In genomic region chr2:168912466-168913170, GRCh38 we compare ENCODE assay signal across 9 cellular contexts. TPM values are rescaled to one million over a fixed set of nuclear protein-coding genes. Genes with fewer than 3 reads are reported as not detected.
DNase-seq lines count a peak whose midpoint lies in the region; ATAC-seq and TF ChIP-seq lines count a peak whose summit lies in the region.
"Had no signal": no experiment of that assay in that cellular context is flagged by ENCODE, and none has a peak within 500 bp of the region (broad histone marks: within the 10 kb centered on the region; RNA-seq: fewer than 3 reads in every experiment).

No MANE protein-coding gene starts in this region.

- H3K9me3 Mint-ChIP-seq in activated T-helper 1 cell treated with anti-CD3 and anti-CD28 coated beads, Interleukin-12 subunit alpha, Interleukin-12 subunit beta, Interleukin-2, Interleukin-4 antibody, amounts not matched to agents 30 ng/mL and 10 ng/mL and 1 ng/mL, durations not matched to agents 14 hours and 24 hours and 36 hours = no peaks in the 10 kb centered on the region
- H3K9me3 Mint-ChIP-seq in stimulated activated naive B cell treated with anti-CD40 and anti-IgM and Interleukin-4, amounts not matched to agents 10 μg/mL and 1 μg/mL and 100 μg/mL, for 72 hours = no peaks in the 10 kb centered on the region

- peak; percentile 49 to 53 for ATAC-seq in stimulated activated naive B cell treated with anti-CD40 and anti-IgM and Interleukin-4, amounts not matched to agents 10 μg/mL and 1 μg/mL and 100 μg/mL, for 72 hours (replicated peaks)
- ATAC-seq in GM18861 (IDR thresholded peaks at IDR 0.05; ENCODE audit: unreplicated experiment) (no peak), GM21447 (IDR thresholded peaks at IDR 0.05; ENCODE audit: unreplicated experiment) (no peak)

- H3K9me3 ChIP-seq in hepatocyte (ENCODE audit: low read depth) = no peaks in the 10 kb centered on the region

- no peak overlapping the region for H3K27ac ChIP-seq in hepatocyte
- H3K27ac ChIP-seq: BLaER1 had no signal

- peaks cover 30% of the 10 kb centered on the region for H3K27me3 Mint-ChIP-seq in activated T-helper 1 cell treated with anti-CD3 and anti-CD28 coated beads, Interleukin-12 subunit alpha, Interleukin-12 subunit beta, Interleukin-2, Interleukin-4 antibody, amounts not matched to agents 30 ng/mL and 10 ng/mL and 1 ng/mL, durations not matched to agents 14 hours and 24 hours and 36 hours (ENCODE audit: insufficient read depth)
- H3K27me3 Mint-ChIP-seq in stimulated activated naive B cell treated with anti-CD40 and anti-IgM and Interleukin-4, amounts not matched to agents 10 μg/mL and 1 μg/mL and 100 μg/mL, for 72 hours = peaks cover 14 to 22% of the 10 kb centered on the region in 2 donors

- peak overlapping the region; percentile 21 for H2AFZ ChIP-seq in hepatocyte

- H3K79me2 ChIP-seq in hepatocyte = no peaks in the 10 kb centered on the region

- intact Hi-C loops in activated T-helper 1 cell treated with anti-CD3 and anti-CD28 coated beads, Interleukin-12 subunit alpha, Interleukin-12 subunit beta, Interleukin-2, Interleukin-4 antibody, amounts not matched to agents 30 ng/mL and 10 ng/mL and 1 ng/mL, durations not matched to agents 14 hours and 24 hours and 36 hours (cut with micrococcal nuclease) = no loop called here

- peaks cover 13% of the 10 kb centered on the region for H3K27me3 ChIP-seq in hepatocyte
- H3K27me3 ChIP-seq: BLaER1 had no signal

- peak overlapping the region; percentile 70 for H3K4me2 ChIP-seq in hepatocyte
- H3K4me2 ChIP-seq: BLaER1 had no signal

- no peak overlapping the region for H3K27ac Mint-ChIP-seq in activated T-helper 1 cell treated with anti-CD3 and anti-CD28 coated beads, Interleukin-12 subunit alpha, Interleukin-12 subunit beta, Interleukin-2, Interleukin-4 antibody, amounts not matched to agents 30 ng/mL and 10 ng/mL and 1 ng/mL, durations not matched to agents 14 hours and 24 hours and 36 hours
- no peak overlapping the region for H3K27ac Mint-ChIP-seq in stimulated activated naive B cell treated with anti-CD40 and anti-IgM and Interleukin-4, amounts not matched to agents 10 μg/mL and 1 μg/mL and 100 μg/mL, for 72 hours

- no peaks in the 10 kb centered on the region for H3K4me1 ChIP-seq in hepatocyte (ENCODE audit: insufficient read depth)
- H3K4me1 ChIP-seq: BLaER1 had no signal

- DNase-seq in NCI-H345 (lab: John Stamatoyannopoulos, UW) (peak; percentile 28), NCI-H345 treated with DMSO at 0.1 percent for 48 hours (lab: John Stamatoyannopoulos, UW; ENCODE audit: unreplicated experiment) (no peak), hepatocyte (ENCODE audit: low spot score) (peak; percentile 21), NCI-H187 treated with DMSO at 0.1 percent for 48 hours (lab: John Stamatoyannopoulos, UW) (no peak)
- DNase-seq in activated T-helper 1 cell treated with anti-CD3 and anti-CD28 coated beads, Interleukin-12 subunit alpha, Interleukin-12 subunit beta, Interleukin-2, Interleukin-4 antibody, amounts not matched to agents 30 ng/mL and 10 ng/mL and 1 ng/mL, durations not matched to agents 14 hours and 24 hours and 36 hours (ENCODE audit: low spot score) = no peak
- no peak for DNase-seq in stimulated activated naive B cell treated with anti-CD40 and anti-IgM and Interleukin-4, amounts not matched to agents 10 μg/mL and 1 μg/mL and 100 μg/mL, for 72 hours

- TF ChIP-seq CTCF in hepatocyte (IDR thresholded peaks at IDR 0.05; ENCODE audit: poor library complexity) = no peak

- WGBS in hepatocyte (ENCODE audit: low lambda C conversion rate, missing lambda C conversion rate) = 40% methylated on average over 20 of the region's 20 CpGs

- peaks cover 3% of the 10 kb centered on the region for H3K36me3 Mint-ChIP-seq in activated T-helper 1 cell treated with anti-CD3 and anti-CD28 coated beads, Interleukin-12 subunit alpha, Interleukin-12 subunit beta, Interleukin-2, Interleukin-4 antibody, amounts not matched to agents 30 ng/mL and 10 ng/mL and 1 ng/mL, durations not matched to agents 14 hours and 24 hours and 36 hours (ENCODE audit: low read depth)
- H3K36me3 Mint-ChIP-seq in stimulated activated naive B cell treated with anti-CD40 and anti-IgM and Interleukin-4, amounts not matched to agents 10 μg/mL and 1 μg/mL and 100 μg/mL, for 72 hours = no peaks in the 10 kb centered on the region

- peaks cover 15% of the 10 kb centered on the region for H3K4me1 Mint-ChIP-seq in activated T-helper 1 cell treated with anti-CD3 and anti-CD28 coated beads, Interleukin-12 subunit alpha, Interleukin-12 subunit beta, Interleukin-2, Interleukin-4 antibody, amounts not matched to agents 30 ng/mL and 10 ng/mL and 1 ng/mL, durations not matched to agents 14 hours and 24 hours and 36 hours (ENCODE audit: low read depth)
- peaks cover 4 to 6% of the 10 kb centered on the region in 2 donors for H3K4me1 Mint-ChIP-seq in stimulated activated naive B cell treated with anti-CD40 and anti-IgM and Interleukin-4, amounts not matched to agents 10 μg/mL and 1 μg/mL and 100 μg/mL, for 72 hours

- H3K4me3 ChIP-seq in hepatocyte = no peak overlapping the region
- H3K4me3 ChIP-seq: BLaER1 had no signal

- peak overlapping the region; percentile 17 for H3K4me3 Mint-ChIP-seq in activated T-helper 1 cell treated with anti-CD3 and anti-CD28 coated beads, Interleukin-12 subunit alpha, Interleukin-12 subunit beta, Interleukin-2, Interleukin-4 antibody, amounts not matched to agents 30 ng/mL and 10 ng/mL and 1 ng/mL, durations not matched to agents 14 hours and 24 hours and 36 hours
- peak overlapping the region; percentile 60 to 77 for H3K4me3 Mint-ChIP-seq in stimulated activated naive B cell treated with anti-CD40 and anti-IgM and Interleukin-4, amounts not matched to agents 10 μg/mL and 1 μg/mL and 100 μg/mL, for 72 hours

- H4K20me1 ChIP-seq in hepatocyte (ENCODE audit: insufficient read depth, poor library complexity, severe bottlenecking) = no peaks in the 10 kb centered on the region
- H4K20me1 ChIP-seq: BLaER1 had no signal

- no peaks in the 10 kb centered on the region for H3K9me2 ChIP-seq in hepatocyte (replicated peaks; ENCODE audit: insufficient read depth)

- no peaks in the 10 kb centered on the region for H3K36me3 ChIP-seq in hepatocyte (replicated peaks; ENCODE audit: insufficient read depth, low read depth)
- H3K36me3 ChIP-seq: BLaER1 had no signal

RNA-seq across cellular contexts. Expression of gene G6PC2, which starts 11.5 kb away (rescaled TPM):
- not detected in 2 replicates for total RNA-seq in activated T-helper 1 cell treated with anti-CD3 and anti-CD28 coated beads, Interleukin-12 subunit alpha, Interleukin-12 subunit beta, Interleukin-2, Interleukin-4 antibody, amounts not matched to agents 30 ng/mL and 10 ng/mL and 1 ng/mL, durations not matched to agents 14 hours and 24 hours and 36 hours
- total RNA-seq in hepatocyte = not detected in 2 replicates
- not detected in 2 replicates for polyA plus RNA-seq in hepatocyte

RNA-seq across cellular contexts. Expression of gene SPC25, which starts 22.4 kb away (rescaled TPM):
- 17.9 and 19.9 TPM in 2 replicates for total RNA-seq in activated T-helper 1 cell treated with anti-CD3 and anti-CD28 coated beads, Interleukin-12 subunit alpha, Interleukin-12 subunit beta, Interleukin-2, Interleukin-4 antibody, amounts not matched to agents 30 ng/mL and 10 ng/mL and 1 ng/mL, durations not matched to agents 14 hours and 24 hours and 36 hours
- 4.1 and 11.2 TPM in 2 replicates for total RNA-seq in hepatocyte
- 8.1 and 8.3 TPM in 2 replicates for polyA plus RNA-seq in hepatocyte

Comparison
In these comparisons a context has a peak if more than half of its experiments do, and no peak if none do; other contexts are left out.
1. DNase-seq: peak in NCI-H345 (single experiment) and hepatocyte (single experiment); none in NCI-H345 treated with DMSO at 0.1 percent for 48 hours (single experiment), activated T-helper 1 cell treated with anti-CD3 and anti-CD28 coated beads, Interleukin-12 subunit alpha, Interleukin-12 subunit beta, Interleukin-2, Interleukin-4 antibody, amounts not matched to agents 30 ng/mL and 10 ng/mL and 1 ng/mL, durations not matched to agents 14 hours and 24 hours and 36 hours (single experiment), stimulated activated naive B cell treated with anti-CD40 and anti-IgM and Interleukin-4, amounts not matched to agents 10 μg/mL and 1 μg/mL and 100 μg/mL, for 72 hours (single experiment) and NCI-H187 treated with DMSO at 0.1 percent for 48 hours (single experiment).
2. ATAC-seq: peak in stimulated activated naive B cell treated with anti-CD40 and anti-IgM and Interleukin-4, amounts not matched to agents 10 μg/mL and 1 μg/mL and 100 μg/mL, for 72 hours (2 of 2); none in GM18861 (single experiment) and GM21447 (single experiment).